Comparison of ENCODE assay signal across 11 cellular contexts in genomic region chr1:172948457-172948856, GRCh38.
A peak's percentile ranks its signal among the peaks of the same experiment; 100 is the strongest.
DNase-seq lines count a peak whose midpoint lies in the region; ATAC-seq and TF ChIP-seq lines count a peak whose summit lies in the region.
"Had no signal": no experiment of that assay in that cellular context is flagged by ENCODE, and none has a peak within 500 bp of the region (broad histone marks: within the 10 kb centered on the region; RNA-seq: fewer than 3 reads in every experiment).

No MANE protein-coding gene starts in this region.

- no TSS peak for BruUV-seq in PC-3 (replicated peaks; lab: Mats Ljungman, UMichigan)

- H3K27ac ChIP-seq in PC-3 (ENCODE audit: low read length) (peak overlapping the region; percentile 13), epithelial cell of prostate (peak overlapping the region; percentile 38)
- H3K27ac ChIP-seq: tibial nerve had no signal

- peak overlapping the region; percentile 5 for H3K4me2 ChIP-seq in PC-3 (ENCODE audit: low read length)

- CTCF ChIA-PET in PC-3 (lab: Charles Lee) = interaction anchor here (0.6 kb wide), 1 partner anchor 122 kb away, joined by 3 read pairs; no protein-coding TSS in a partner anchor
- CTCF ChIA-PET in HEK293T (lab: Yijun Ruan, JAX) = no interaction called here

- no peaks in the 10 kb centered on the region for H3K36me3 ChIP-seq in PC-3 (ENCODE audit: low read depth, low read length)
- H3K36me3 ChIP-seq: tibial nerve had no signal

- intact Hi-C loops in PC-3 (cut with micrococcal nuclease) = no loop called here

- ATAC-seq in PC-3 = peak; percentile 100

- no peaks in the 10 kb centered on the region for H3K27me3 ChIP-seq in PC-3 (ENCODE audit: low read length)
- H3K27me3 ChIP-seq: tibial nerve had no signal

- no peak overlapping the region for H3K4me3 ChIP-seq in PC-3 (ENCODE audit: low read length)
- H3K4me3 ChIP-seq: tibial nerve had no signal

- no peak overlapping the region for H2AFZ ChIP-seq in PC-3 (ENCODE audit: low read length)

- H3K4me1 ChIP-seq in PC-3 (ENCODE audit: insufficient read depth, low read length) = peaks cover 22% of the 10 kb centered on the region
- H3K4me1 ChIP-seq: tibial nerve had no signal

- H3F3A ChIP-seq in PC-3 (ENCODE audit: low read length, unreplicated experiment) = no peaks in the 10 kb centered on the region

- peak; percentile 7 to 14 for DNase-seq in activated CD4-positive, alpha-beta T cell treated with anti-CD3 and anti-CD28 coated beads for 4 hours
- no peak for DNase-seq in activated CD4-positive, alpha-beta T cell treated with anti-CD3 and anti-CD28 coated beads, Interleukin-2, amount 50 U/mL, for 1 hour
- DNase-seq in PC-3 = peak; percentile 99
- peak; percentile 68 for DNase-seq in epithelial cell of prostate (ENCODE audit: low read depth, low spot score)
- DNase-seq in stimulated activated CD8-positive, alpha-beta memory T cell treated with anti-CD3 and anti-CD28 coated beads, Interleukin-12 subunit alpha, Interleukin-12 subunit beta, amount 100 ng/mL, for 4 hours (ENCODE audit: low read depth) = peak; percentile 7
- no peak for DNase-seq in DMS 273 treated with DMSO at 0.1 percent for 48 hours (lab: John Stamatoyannopoulos, UW)
- no peak for DNase-seq in NCI-H526 treated with DMSO at 0.1 percent for 48 hours (lab: John Stamatoyannopoulos, UW)
- no peak for DNase-seq in HEK293T (ENCODE audit: extremely low spot score)
- DNase-seq: NCI-H446 treated with DMSO at 0.1 percent for 48 hours, small intestine had no signal

- no peaks in the 10 kb centered on the region for H4K20me1 ChIP-seq in PC-3 (ENCODE audit: low read length)

- no peak overlapping the region for H3K9ac ChIP-seq in PC-3 (ENCODE audit: low read length)

- no peaks in the 10 kb centered on the region; the same call in 1 of the 2 replicates for H3K9me3 ChIP-seq in PC-3 (ENCODE audit: low read length)
- H3K9me3 ChIP-seq: tibial nerve had no signal

- H3K79me2 ChIP-seq in PC-3 (ENCODE audit: low read length) = no peaks in the 10 kb centered on the region

- peak; percentile 43 for TF ChIP-seq CTCF in PC-3 (conservative IDR thresholded peaks at IDR 0.05; ENCODE audit: low read depth, low read length)

- POLR2A ChIA-PET in PC-3 (lab: Charles Lee; ENCODE audit: unreplicated experiment) = no interaction called here
- POLR2A ChIA-PET in HEK293T (lab: Yijun Ruan, JAX) = no interaction called here

- no peaks in the 10 kb centered on the region for H3K9me2 ChIP-seq in PC-3 (replicated peaks; ENCODE audit: low read length)

TF ChIP-seq in HEK293T, 16 proteins besides CTCF, POLR2A, EP300 and RAD21:
- no peak for TF ChIP-seq CTBP1 (IDR thresholded peaks at IDR 0.05; ENCODE audit: borderline replicate concordance)
- no peak for TF ChIP-seq SP1 (IDR thresholded peaks at IDR 0.05)

Comparison
In these comparisons a context has a peak if more than half of its experiments do, and no peak if none do; other contexts are left out.
1. DNase-seq: peak in activated CD4-positive, alpha-beta T cell treated with anti-CD3 and anti-CD28 coated beads for 4 hours (2 of 2), PC-3 (single experiment), epithelial cell of prostate (single experiment) and stimulated activated CD8-positive, alpha-beta memory T cell treated with anti-CD3 and anti-CD28 coated beads, Interleukin-12 subunit alpha, Interleukin-12 subunit beta, amount 100 ng/mL, for 4 hours (single experiment); none in activated CD4-positive, alpha-beta T cell treated with anti-CD3 and anti-CD28 coated beads, Interleukin-2, amount 50 U/mL, for 1 hour (single experiment), DMS 273 treated with DMSO at 0.1 percent for 48 hours (single experiment), NCI-H526 treated with DMSO at 0.1 percent for 48 hours (single experiment) and HEK293T (single experiment).